26 cellular contexts compared by ENCODE assay signal in genomic region chr15:96732704-96733103, GRCh38.
"Had no signal": no experiment of that assay in that cellular context is flagged by ENCODE, and none has a peak within 500 bp of the region (broad histone marks: within the 10 kb centered on the region; RNA-seq: fewer than 3 reads in every experiment).

No MANE protein-coding gene starts in this region.

- H3K4me1 Mint-ChIP-seq: memory B cell; naive B cell; stimulated activated naive CD8-positive, alpha-beta T cell treated with anti-CD3 and anti-CD28 coated beads, Interleukin-15, amount 100 ng/mL, for 72 hours had no signal

- H3K27me3 Mint-ChIP-seq: memory B cell had no signal

- H3K27ac Mint-ChIP-seq: memory B cell; natural killer cell treated with Interleukin-12 subunit alpha and Interleukin-12 subunit beta and Interleukin-15 and Interleukin-18, amount 100 ng/mL, for 72 hours; stimulated activated naive CD8-positive, alpha-beta T cell treated with anti-CD3 and anti-CD28 coated beads, Interleukin-15, amount 100 ng/mL, for 72 hours had no signal

- H3K4me3 ChIP-seq: dorsolateral prefrontal cortex, gastroesophageal sphincter, heart left ventricle, hepatocyte, lung, pancreas, smooth muscle cell, suprapubic skin, vagina had no signal

- H3K36me3 Mint-ChIP-seq: memory B cell; naive B cell; natural killer cell treated with Interleukin-12 subunit alpha and Interleukin-12 subunit beta and Interleukin-15 and Interleukin-18, amount 100 ng/mL, for 72 hours had no signal

- H3K36me3 ChIP-seq: gastroesophageal sphincter, heart left ventricle, neutrophil, pancreas, suprapubic skin, vagina had no signal

- H3K9me3 ChIP-seq: gastroesophageal sphincter, heart left ventricle, neutrophil, pancreas, suprapubic skin, vagina had no signal

- H3K4me3 Mint-ChIP-seq: memory B cell; naive B cell; natural killer cell treated with Interleukin-12 subunit alpha and Interleukin-12 subunit beta and Interleukin-15 and Interleukin-18, amount 100 ng/mL, for 72 hours; neural crest cell; stimulated activated naive CD8-positive, alpha-beta T cell treated with anti-CD3 and anti-CD28 coated beads, Interleukin-15, amount 100 ng/mL, for 72 hours had no signal

- ATAC-seq: esophagus mucosa; gastroesophageal sphincter; heart left ventricle; left colon; left ventricle myocardium superior; natural killer cell treated with Interleukin-12 subunit alpha and Interleukin-12 subunit beta and Interleukin-15 and Interleukin-18, amount 100 ng/mL, for 72 hours; pancreas; sciatic nerve; stimulated activated naive CD8-positive, alpha-beta T cell treated with anti-CD3 and anti-CD28 coated beads, Interleukin-15, amount 100 ng/mL, for 72 hours had no signal

- H3K4me1 ChIP-seq: gastroesophageal sphincter, heart left ventricle, pancreas, suprapubic skin, vagina had no signal

- H3K27me3 ChIP-seq: gastroesophageal sphincter, hepatocyte, neutrophil, pancreas, suprapubic skin, vagina had no signal

- H3K9me3 Mint-ChIP-seq: natural killer cell treated with Interleukin-12 subunit alpha and Interleukin-12 subunit beta and Interleukin-15 and Interleukin-18, amount 100 ng/mL, for 72 hours; neural crest cell had no signal

- DNase-seq: dorsolateral prefrontal cortex; effector CD4-positive, alpha-beta T cell; foreskin fibroblast; heart left ventricle; left colon; left ventricle myocardium superior; naive B cell; pancreas; stimulated activated CD4-positive, alpha-beta T cell treated with anti-CD3 and anti-CD28 coated beads, Interleukin-12 subunit alpha, Interleukin-12 subunit beta, amount 100 ng/mL, for 4 hours; stimulated activated CD4-positive, alpha-beta T cell treated with anti-CD3 and anti-CD28 coated beads, Interleukin-1b, Interleukin-23, amount 100 ng/mL, for 48 hours; stimulated activated CD4-positive, alpha-beta T cell treated with anti-CD3 and anti-CD28 coated beads, Interleukin-4, amount 100 ng/mL, for 1 hour; stimulated activated CD8-positive, alpha-beta memory T cell treated with anti-CD3 and anti-CD28 coated beads, Interleukin-4, amount 100 ng/mL, for 48 hours; stimulated activated naive CD4-positive, alpha-beta T cell; stimulated activated naive CD8-positive, alpha-beta T cell treated with anti-CD3 and anti-CD28 coated beads, Interleukin-15, amount 100 ng/mL, for 72 hours had no signal

- H3K27ac ChIP-seq: dorsolateral prefrontal cortex, gastroesophageal sphincter, heart left ventricle, hepatocyte, neutrophil, pancreas, suprapubic skin, vagina had no signal
